In the genomic region with DNA sequence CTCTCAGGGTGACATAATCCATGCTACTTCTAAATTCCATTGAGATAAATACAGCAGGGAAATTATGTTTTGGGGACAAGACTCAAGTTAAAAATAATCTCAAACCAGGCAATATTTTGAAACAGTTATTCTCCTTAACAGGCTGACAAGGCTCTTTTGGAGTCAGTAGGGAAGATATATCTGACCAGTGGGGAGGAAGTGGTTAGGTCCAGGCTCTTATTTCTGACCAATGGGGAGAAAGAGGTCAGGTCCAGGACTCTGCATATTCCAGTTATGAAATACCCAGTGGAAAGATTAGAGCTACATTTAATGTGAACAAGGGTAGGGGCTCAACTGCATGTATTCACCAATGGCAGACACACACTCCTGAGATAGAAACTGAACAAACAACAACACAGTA, we compare ENCODE assay signal across 10 cellular contexts.
A peak's percentile ranks its signal among the peaks of the same experiment; 100 is the strongest.
DNase-seq lines count a peak whose midpoint lies in the region; ATAC-seq and TF ChIP-seq lines count a peak whose summit lies in the region.
"Had no signal": no experiment of that assay in that cellular context is flagged by ENCODE, and none has a peak within 500 bp of the region (broad histone marks: within the 10 kb centered on the region; RNA-seq: fewer than 3 reads in every experiment).

No MANE protein-coding gene starts in this region.

- CTCF ChIA-PET in activated naive CD4-positive, alpha-beta T cell treated with anti-CD3 and anti-CD28 coated beads for 36 hours (lab: Charles Lee): interaction anchor here (1.2 to 10.0 kb wide), 4 partner anchors 12 to 95 kb away, joined by 3 to 66 read pairs (median 24); no protein-coding TSS in a partner anchor

- ATAC-seq in thoracic aorta (ENCODE audit: insufficient number of reproducible peaks, low FRiP score, low read depth) (no peak), HG02938 (IDR thresholded peaks at IDR 0.05; ENCODE audit: unreplicated experiment) (no peak)

- H3K27ac ChIP-seq in KOPT-K1 (ENCODE audit: low read depth, low read length, poor library complexity, severe bottlenecking) (peak overlapping the region; percentile 91), dorsolateral prefrontal cortex (peak overlapping the region in 30 of 59 donors; percentile 4 to 65 (median 47)), thoracic aorta (peak overlapping the region in 1 of 2 donors; percentile 14)

- peak overlapping the region; percentile 89 for H3K4me3 Mint-ChIP-seq in activated naive CD4-positive, alpha-beta T cell treated with anti-CD3 and anti-CD28 coated beads for 36 hours

- H3K4me1 Mint-ChIP-seq in activated naive CD4-positive, alpha-beta T cell treated with anti-CD3 and anti-CD28 coated beads for 36 hours (ENCODE audit: low read depth): peaks cover 58% of the 10 kb centered on the region

- peaks cover 14 to 63% of the 10 kb centered on the region in 2 donors for H3K4me1 ChIP-seq in thoracic aorta (ENCODE audit: control insufficient read depth in 1 of 2, low read depth in 2 of 2)

- H3K27me3 ChIP-seq in dorsolateral prefrontal cortex (peaks cover 0 to 2% (median 0%) of the 10 kb centered on the region in 45 donors), thoracic aorta (replicated peaks; ENCODE audit: insufficient read depth) (no peaks in the 10 kb centered on the region)

- H3K9me3 ChIP-seq in KOPT-K1 (ENCODE audit: insufficient read depth, low read length, poor library complexity, severe bottlenecking) (no peaks in the 10 kb centered on the region), thoracic aorta (no peaks in the 10 kb centered on the region)
- H3K9me3 ChIP-seq: BE2C had no signal

- H3K36me3 ChIP-seq in KOPT-K1 (ENCODE audit: insufficient read depth, low read length): no peaks in the 10 kb centered on the region
- no peaks in the 10 kb centered on the region for H3K36me3 ChIP-seq in thoracic aorta
- H3K36me3 ChIP-seq: BE2C had no signal

- no peaks in the 10 kb centered on the region for H3K27me3 Mint-ChIP-seq in activated naive CD4-positive, alpha-beta T cell treated with anti-CD3 and anti-CD28 coated beads for 36 hours (ENCODE audit: low read depth)

- peak overlapping the region; percentile 94 for H3K27ac Mint-ChIP-seq in activated naive CD4-positive, alpha-beta T cell treated with anti-CD3 and anti-CD28 coated beads for 36 hours

- H3K36me3 Mint-ChIP-seq in activated naive CD4-positive, alpha-beta T cell treated with anti-CD3 and anti-CD28 coated beads for 36 hours (ENCODE audit: low read depth): peaks cover 26% of the 10 kb centered on the region

- intact Hi-C loops in activated naive CD4-positive, alpha-beta T cell treated with anti-CD3 and anti-CD28 coated beads for 36 hours (cut with micrococcal nuclease): loop anchor here (5.0 kb wide), 1 partner anchor 1003 kb away; no protein-coding TSS in a partner anchor
- intact Hi-C loops in dorsolateral prefrontal cortex (cut with DNase I): no loop called here

- peak overlapping the region in 33 of 59 donors; percentile 1 to 47 (median 28) for H3K4me3 ChIP-seq in dorsolateral prefrontal cortex
- peak overlapping the region; percentile 44 for H3K4me3 ChIP-seq in thoracic aorta

- no peak for TF ChIP-seq CTCF in dorsolateral prefrontal cortex (IDR thresholded peaks at IDR 0.05 in 54 of 56, conservative IDR thresholded peaks at IDR 0.05 in 2 of 56; ENCODE audit: low read depth in 1 of 56, partially characterized antibody in 56 of 56)
- no peak for TF ChIP-seq CTCF in thoracic aorta (IDR thresholded peaks at IDR 0.05)

- no peak for DNase-seq in activated naive CD4-positive, alpha-beta T cell treated with anti-CD3 and anti-CD28 coated beads for 36 hours
- no peak for DNase-seq in activated naive CD4-positive, alpha-beta T cell (lab: John Stamatoyannopoulos, UW)
- DNase-seq in dorsolateral prefrontal cortex: no peak
- no peak for DNase-seq in thoracic aorta (ENCODE audit: low spot score)
- DNase-seq in activated effector memory CD4-positive, alpha-beta T cell treated with anti-CD3 and anti-CD28 coated beads, Interleukin-2, amount 50 U/mL, for 16 hours: no peak
- no peak for DNase-seq in NOMO-1 treated with dmso at 0.1 percent for 144 hours (lab: John Stamatoyannopoulos, UW; ENCODE audit: unreplicated experiment)
- DNase-seq: BE2C, mesendoderm had no signal

- no peaks in the 10 kb centered on the region for H3K9me3 Mint-ChIP-seq in activated naive CD4-positive, alpha-beta T cell treated with anti-CD3 and anti-CD28 coated beads for 36 hours
